ENCODE assay signal across 7 cellular contexts in genomic region chr3:33716227-33716626, GRCh38. TPM values are rescaled to one million over a fixed set of nuclear protein-coding genes. Genes with fewer than 3 reads are reported as not detected.
A peak's percentile ranks its signal among the peaks of the same experiment; 100 is the strongest.
DNase-seq lines count a peak whose midpoint lies in the region; ATAC-seq and TF ChIP-seq lines count a peak whose summit lies in the region.

No MANE protein-coding gene starts in this region.

- no peak for ATAC-seq in psoas muscle
- no peak for ATAC-seq in stimulated activated naive CD8-positive, alpha-beta T cell treated with anti-CD3 and anti-CD28 coated beads, Interleukin-15, Interleukin-2, amounts not matched to agents 100 U/mL and 50 U/mL, for 24 hours

- peaks cover 63% of the 10 kb centered on the region for H3K79me2 ChIP-seq in OCI-LY7 (ENCODE audit: insufficient read depth, low read depth, low read length)
- peaks cover 38% of the 10 kb centered on the region for H3K79me2 ChIP-seq in fibroblast of lung (ENCODE audit: control insufficient read depth, insufficient read depth, low read length)

- H3K9ac ChIP-seq in fibroblast of lung (ENCODE audit: insufficient read depth, low read length): no peak overlapping the region

- DNase-seq in OCI-LY7 (ENCODE audit: low spot score): no peak
- peak in 1 of 2 donors; percentile 15 for DNase-seq in fibroblast of lung (ENCODE audit: low read depth in 2 of 2)
- DNase-seq in psoas muscle: no peak
- no peak for DNase-seq in stimulated activated naive CD8-positive, alpha-beta T cell treated with anti-CD3 and anti-CD28 coated beads, Interleukin-15, Interleukin-2, amounts not matched to agents 100 U/mL and 50 U/mL, for 24 hours
- no peak for DNase-seq in GM19240 (ENCODE audit: insufficient read length, low spot score)
- no peak for DNase-seq in NCI-H226

- POLR2A ChIA-PET in OCI-LY7 (lab: Charles Lee): interaction anchor here (0.6 to 1.7 kb wide), 5 partner anchors 15 to 739 kb away, joined by 3 to 10 read pairs (median 3); no protein-coding TSS in a partner anchor

- TF ChIP-seq CTCF in OCI-LY7 (conservative IDR thresholded peaks at IDR 0.05; ENCODE audit: low read length) (no peak), fibroblast of lung (conservative IDR thresholded peaks at IDR 0.05 in 1 of 2, IDR thresholded peaks at IDR 0.05 in 1 of 2; ENCODE audit: low read depth in 1 of 2, low read length in 2 of 2) (no peak), psoas muscle (IDR thresholded peaks at IDR 0.05) (no peak)

- H4K20me1 ChIP-seq in OCI-LY7 (ENCODE audit: insufficient read depth, low read length) (peaks cover 18% of the 10 kb centered on the region; the same call in 1 of the 2 replicates), fibroblast of lung (ENCODE audit: control insufficient read depth, extremely low read depth, insufficient read depth, low read length) (no peaks in the 10 kb centered on the region)

- H3K4me2 ChIP-seq in OCI-LY7 (ENCODE audit: low read length) (peak overlapping the region; percentile 98), fibroblast of lung (ENCODE audit: extremely low read depth, insufficient read depth, low read length) (peak overlapping the region; percentile 84)

- H3K9me3 ChIP-seq in OCI-LY7 (ENCODE audit: low read length): peaks cover 14% of the 10 kb centered on the region; the same call in 1 of the 2 replicates
- H3K9me3 ChIP-seq in fibroblast of lung (ENCODE audit: control insufficient read depth, insufficient read depth, low read depth, low read length): no peaks in the 10 kb centered on the region
- no peaks in the 10 kb centered on the region for H3K9me3 ChIP-seq in psoas muscle

- H2AFZ ChIP-seq in OCI-LY7 (ENCODE audit: low read length) (no peak overlapping the region), fibroblast of lung (ENCODE audit: low read length) (no peak overlapping the region)

- H3K27me3 ChIP-seq in fibroblast of lung (ENCODE audit: control insufficient read depth, insufficient read depth, low read length) (no peaks in the 10 kb centered on the region), psoas muscle (ENCODE audit: insufficient read depth in 3 of 3, low read length in 2 of 3) (no peaks in the 10 kb centered on the region)

- no TSS peak for BruUV-seq in OCI-LY7 (replicated peaks; lab: Mats Ljungman, UMichigan)

- H3K36me3 ChIP-seq in OCI-LY7 (ENCODE audit: insufficient read depth, low read length): peaks cover 20% of the 10 kb centered on the region
- H3K36me3 ChIP-seq in fibroblast of lung (ENCODE audit: control insufficient read depth, insufficient read depth, low read length): no peaks in the 10 kb centered on the region
- no peaks in the 10 kb centered on the region for H3K36me3 ChIP-seq in psoas muscle (ENCODE audit: insufficient read depth in 1 of 2, low read depth in 1 of 2)

- H3K9me2 ChIP-seq in OCI-LY7 (ENCODE audit: insufficient read depth, low read length): no peaks in the 10 kb centered on the region

- H3K4me3 ChIP-seq in GM08714 (ENCODE audit: low read length) (peak overlapping the region; percentile 78), OCI-LY7 (ENCODE audit: low read depth, low read length, poor library complexity, severe bottlenecking) (peak overlapping the region; percentile 94), fibroblast of lung (replicated peaks in 1 of 4; ENCODE audit: control extremely low read depth in 1 of 4, insufficient read depth in 1 of 4, low read depth in 3 of 4, low read length in 4 of 4) (peak overlapping the region; percentile 33 to 87 (median 76)), psoas muscle (peak overlapping the region; percentile 81)

- 43 to 59% (median 49%) methylated on average over 7 of the region's 7 CpGs for WGBS in psoas muscle, 3 donors

- peaks cover 27% of the 10 kb centered on the region for H3K4me1 ChIP-seq in OCI-LY7 (ENCODE audit: insufficient read depth, low read length, poor library complexity, severe bottlenecking)
- H3K4me1 ChIP-seq in fibroblast of lung (ENCODE audit: control insufficient read depth, extremely low read depth, insufficient read depth, low read length): no peaks in the 10 kb centered on the region
- peaks cover 9% of the 10 kb centered on the region for H3K4me1 ChIP-seq in psoas muscle

- CTCF ChIA-PET in OCI-LY7 (lab: Charles Lee; ENCODE audit: unreplicated experiment): no interaction called here

- intact Hi-C loops in OCI-LY7 (cut with micrococcal nuclease; ENCODE audit: unreplicated experiment) (loop anchor here (1.0 to 5.0 kb wide), 4 partner anchors 57 to 275 kb away; partner anchors contain the start of gene UBP1), psoas muscle (cut with DNase I) (loop anchor here (2.0 to 5.0 kb wide), 4 partner anchors 59 to 79 kb away; no protein-coding TSS in a partner anchor)

- no peak overlapping the region for H3K27ac ChIP-seq in OCI-LY7 (ENCODE audit: low read depth, low read length, poor library complexity, severe bottlenecking)
- H3K27ac ChIP-seq in fibroblast of lung (ENCODE audit: insufficient read depth, low read length): no peak overlapping the region
- H3K27ac ChIP-seq in psoas muscle: no peak overlapping the region

RNA-seq across cellular contexts. Expression of gene CLASP2, which starts 1.8 kb away (rescaled TPM):
- 99.1 and 108 TPM in 2 replicates for total RNA-seq in OCI-LY7 (2014; rRNA removed; shearing (Covaris generic))
- 95.5 and 97.3 TPM in 2 replicates for total RNA-seq in OCI-LY7 (2022)
- 42.1 and 62.6 TPM in 2 replicates for total RNA-seq in fibroblast of lung
- 26.0 and 31.8 TPM in 2 replicates for polyA plus RNA-seq in fibroblast of lung
- 14.1 and 14.6 TPM in 2 replicates for polyA plus RNA-seq in fibroblast of lung (2012)
- polyA minus RNA-seq in fibroblast of lung (ENCODE audit: low replicate concordance): 15.9 and 17.6 TPM in 2 replicates
- 10 to 100 TPM; 37.7 to 71.9 (median 62.5) TPM for total RNA-seq in psoas muscle
- polyA plus RNA-seq in psoas muscle: 10 to 100 TPM in 1 of 3 donors, 1 to 10 TPM in 2; 7.3 to 32.4 (median 9.3) TPM
